ENCODE assay signal across 19 cellular contexts in genomic region chr4:37876156-37876555, GRCh38. TPM values are rescaled to one million over a fixed set of nuclear protein-coding genes. Genes with fewer than 3 reads are reported as not detected.
DNase-seq lines count a peak whose midpoint lies in the region; ATAC-seq, FAIRE-seq and TF ChIP-seq lines count a peak whose summit lies in the region.
"Had no signal": no experiment of that assay in that cellular context is flagged by ENCODE, and none has a peak within 500 bp of the region (broad histone marks: within the 10 kb centered on the region; RNA-seq: fewer than 3 reads in every experiment).

No MANE protein-coding gene starts in this region.

- no peak overlapping the region for H3K18ac ChIP-seq in H9 (ENCODE audit: insufficient read length, low read depth, low read length)

- H2BK12ac ChIP-seq in H9 (ENCODE audit: insufficient read length, low read depth, low read length) = no peak overlapping the region

- no peak overlapping the region for H2BK120ac ChIP-seq in H9 (ENCODE audit: low read depth, low read length, poor library complexity, severe bottlenecking)

- H2AFZ ChIP-seq in H9 (ENCODE audit: low read length) = no peak overlapping the region

- H4K5ac ChIP-seq in H9 (ENCODE audit: insufficient read length, low read depth, low read length) = no peak overlapping the region

- no peak overlapping the region for H3K56ac ChIP-seq in H9 (ENCODE audit: insufficient read length, low read depth, low read length)

- H3K27me3 ChIP-seq in H9 (ENCODE audit: insufficient read depth, low read length) (no peaks in the 10 kb centered on the region), muscle layer of colon (ENCODE audit: control insufficient read depth in 1 of 2, insufficient read depth in 2 of 2, low read length in 2 of 2) (no peaks in the 10 kb centered on the region), thoracic aorta (replicated peaks; ENCODE audit: insufficient read depth) (no peaks in the 10 kb centered on the region)
- H3K27me3 ChIP-seq: SJCRH30 had no signal

- FAIRE-seq in colon (lab: Jason Lieb, UNC) = peak; percentile 10
- FAIRE-seq: H1, HTR-8/SVneo had no signal

- H3K4me1 Mint-ChIP-seq in H9 = peaks cover 2 to 5% of the 10 kb centered on the region in 2 experiments; a peak in 2 of 4 replicates

- no peaks in the 10 kb centered on the region; a peak in 1 of 7 replicates for H3K36me3 Mint-ChIP-seq in H9 (ENCODE audit: insufficient read depth in 1 of 3, low read depth in 3 of 3)
- H3K36me3 Mint-ChIP-seq: CD4-positive, CD25-positive, alpha-beta regulatory T cell had no signal

- H2BK15ac ChIP-seq in H9 (ENCODE audit: low read depth, low read length) = no peak overlapping the region

- H3K36me3 ChIP-seq in muscle layer of colon (ENCODE audit: insufficient read depth, low read length) (no peaks in the 10 kb centered on the region), thoracic aorta (no peaks in the 10 kb centered on the region)
- H3K36me3 ChIP-seq: SJCRH30 had no signal

- H3K27ac ChIP-seq in H9 (ENCODE audit: insufficient read length, low read depth, low read length) (no peak overlapping the region), muscle layer of colon (ENCODE audit: low read depth, low read length) (peak overlapping the region; percentile 45), thoracic aorta (no peak overlapping the region)
- H3K27ac ChIP-seq: HL-60, SJCRH30 had no signal

- no peak overlapping the region for H2BK20ac ChIP-seq in H9 (ENCODE audit: low read depth, low read length, poor library complexity, severe bottlenecking)

- no peak overlapping the region for H2AK5ac ChIP-seq in H9 (ENCODE audit: insufficient read length, low read length)

- no peaks in the 10 kb centered on the region for H3K79me2 ChIP-seq in H9 (ENCODE audit: insufficient read depth, low read length)

- peak overlapping the region; percentile 69 for H3K23ac ChIP-seq in H9 (ENCODE audit: insufficient read length, low read depth, low read length)

- H3K14ac ChIP-seq in H9 (ENCODE audit: insufficient read depth, low read length) = no peak overlapping the region

- H3K4me1 ChIP-seq in H9 (ENCODE audit: insufficient read depth, low read length) (no peaks in the 10 kb centered on the region), muscle layer of colon (ENCODE audit: insufficient read depth, low read length) (peaks cover 40% of the 10 kb centered on the region), thoracic aorta (ENCODE audit: control insufficient read depth in 1 of 2, low read depth in 2 of 2) (peaks cover 7 to 17% of the 10 kb centered on the region in 2 donors)
- H3K4me1 ChIP-seq: SJCRH30 had no signal

- no peak overlapping the region for H3K27ac Mint-ChIP-seq in H9
- H3K27ac Mint-ChIP-seq: CD4-positive, CD25-positive, alpha-beta regulatory T cell had no signal

- H3K9ac ChIP-seq in H9 (ENCODE audit: extremely low read depth, insufficient read length, low read length) (no peak overlapping the region), muscle layer of colon (ENCODE audit: low read length) (no peak overlapping the region)

- H4K8ac ChIP-seq in H9 (replicated peaks; ENCODE audit: insufficient read length, low read depth, low read length) = no peak overlapping the region

- H3K79me1 ChIP-seq in H9 (ENCODE audit: insufficient read depth, low read depth, low read length, poor library complexity, severe bottlenecking) = no peaks in the 10 kb centered on the region

- H3K23me2 ChIP-seq in H9 (ENCODE audit: insufficient read length, low read depth, low read length, poor library complexity, severe bottlenecking) = no peaks in the 10 kb centered on the region

- no peaks in the 10 kb centered on the region for H3K9me3 Mint-ChIP-seq in H9
- H3K9me3 Mint-ChIP-seq: CD4-positive, CD25-positive, alpha-beta regulatory T cell had no signal

- H4K20me1 ChIP-seq in H9 (ENCODE audit: control insufficient read depth, insufficient read depth, insufficient read length) = no peaks in the 10 kb centered on the region

- no peaks in the 10 kb centered on the region for H3K27me3 Mint-ChIP-seq in H9 (ENCODE audit: low read depth)
- H3K27me3 Mint-ChIP-seq: CD4-positive, CD25-positive, alpha-beta regulatory T cell had no signal

- no peak overlapping the region for H3K4me2 ChIP-seq in H9 (ENCODE audit: insufficient read depth, insufficient read length, low read length)

- H3K4me3 ChIP-seq in muscle layer of colon (ENCODE audit: low read depth in 1 of 2, low read length in 2 of 2) (peak overlapping the region in 1 of 2 donors; percentile 23), thoracic aorta (no peak overlapping the region)
- H3K4me3 ChIP-seq: SJCRH30 had no signal

- DNase-seq in H9 (no peak), thoracic aorta (ENCODE audit: low spot score) (no peak), COLO829 (ENCODE audit: low spot score) (no peak), GOT3 (lab: John Stamatoyannopoulos, UW) (no peak)
- no peak for DNase-seq in activated CD4-positive, alpha-beta T cell treated with anti-CD3 and anti-CD28 coated beads, Interleukin-2, amount 50 U/mL, for 4 hours
- no peak for DNase-seq in stimulated activated CD4-positive, alpha-beta T cell treated with anti-CD3 and anti-CD28 coated beads, Interleukin-12 subunit alpha, Interleukin-12 subunit beta, amount 100 ng/mL, for 4 hours
- DNase-seq: ACHN; Calu3; CD4-positive, CD25-positive, alpha-beta regulatory T cell; DMS53; NCI-H187 treated with DMSO at 0.1 percent for 48 hours; NCI-H69; RPMI8226; SJCRH30 had no signal

- ATAC-seq in thoracic aorta (ENCODE audit: insufficient number of reproducible peaks, low FRiP score, low read depth) = peak; percentile 31

- TF ChIP-seq CTCF in H9 (conservative IDR thresholded peaks at IDR 0.05) = no peak
- TF ChIP-seq CTCF in thoracic aorta (IDR thresholded peaks at IDR 0.05) = no peak

- H4K91ac ChIP-seq in H9 (ENCODE audit: insufficient read length, low read depth, low read length) = no peak overlapping the region

- H3K4me3 Mint-ChIP-seq in H9 = no peak overlapping the region
- H3K4me3 Mint-ChIP-seq: CD4-positive, CD25-positive, alpha-beta regulatory T cell had no signal

- H2BK5ac ChIP-seq in H9 (ENCODE audit: insufficient read length, low read length) = no peak overlapping the region

- no CpG with 5 or more reads among the region's 2 CpGs for WGBS in H9 (ENCODE audit: extremely low coverage, insufficient read length, low lambda C conversion rate)

- no peak overlapping the region for H3T11ph ChIP-seq in H9 (ENCODE audit: low read length)

- H3K4ac ChIP-seq in H9 (ENCODE audit: low read depth, low read length) = no peak overlapping the region

- H3K9me3 ChIP-seq in H9 (ENCODE audit: control insufficient read depth, low read depth, low read length) (no peaks in the 10 kb centered on the region), muscle layer of colon (ENCODE audit: low read length) (no peaks in the 10 kb centered on the region), thoracic aorta (no peaks in the 10 kb centered on the region)
- H3K9me3 ChIP-seq: SJCRH30 had no signal

RNA-seq across cellular contexts. Expression of gene TBC1D1, which starts 14.7 kb away (rescaled TPM):
- total RNA-seq in H9 (2021) (101 and 109 TPM in 2 replicates), thoracic aorta (100 to 1,000 TPM; 152 to 206 TPM)

RNA-seq across cellular contexts. Expression of gene PGM2, which starts 49.7 kb away (rescaled TPM):
- total RNA-seq in H9 (2021) (26.6 and 30.4 TPM in 2 replicates), thoracic aorta (10 to 100 TPM; 22.9 to 29.1 TPM)
